Comparison of ENCODE assay signal across 9 cellular contexts in genomic region chr10:101287922-101288638, GRCh38. TPM values are rescaled to one million over a fixed set of nuclear protein-coding genes. Genes with fewer than 3 reads are reported as not detected.
A peak's percentile ranks its signal among the peaks of the same experiment; 100 is the strongest.
DNase-seq lines count a peak whose midpoint lies in the region; TF ChIP-seq lines count a peak whose summit lies in the region.
"Had no signal": no experiment of that assay in that cellular context is flagged by ENCODE, and none has a peak within 500 bp of the region (broad histone marks: within the 10 kb centered on the region; RNA-seq: fewer than 3 reads in every experiment).

No MANE protein-coding gene starts in this region.

- H3K27me3 Mint-ChIP-seq in glutamatergic neuron (ENCODE audit: unreplicated experiment): peaks cover 20% of the 10 kb centered on the region

- POLR2A ChIA-PET in A673 (lab: Charles Lee; ENCODE audit: low non-redundant PET): no interaction called here

- no peaks in the 10 kb centered on the region for H3K36me3 ChIP-seq in A673 (ENCODE audit: insufficient read depth, low read length, poor library complexity, severe bottlenecking)

- peaks cover 44% of the 10 kb centered on the region for H3K27me3 ChIP-seq in A673 (replicated peaks; ENCODE audit: insufficient read depth, low read depth, low read length, poor library complexity)

- CTCF ChIA-PET in A673 (lab: Charles Lee): interaction anchor here (0.6 to 1.8 kb wide), 3 partner anchors 10 to 179 kb away, joined by 3 to 10 read pairs (median 6); no protein-coding TSS in a partner anchor

- intact Hi-C loops in A673 (cut with micrococcal nuclease; ENCODE audit: unreplicated experiment): no loop called here

- no TSS peak for BruUV-seq in A673 (replicated peaks; lab: Mats Ljungman, UMichigan)

- peaks cover 7% of the 10 kb centered on the region for H3K9me3 Mint-ChIP-seq in glutamatergic neuron (ENCODE audit: unreplicated experiment)

- TF ChIP-seq CTCF in A673 (conservative IDR thresholded peaks at IDR 0.05; ENCODE audit: low read depth, low read length) (0 out of 2 replicates have a peak, but pooled peaks have one; percentile 31), glutamatergic neuron (IDR thresholded peaks at IDR 0.05; ENCODE audit: partially characterized antibody, unreplicated experiment) (peak; percentile 24)

- peaks cover 23% of the 10 kb centered on the region for H3K4me1 Mint-ChIP-seq in glutamatergic neuron (ENCODE audit: low read depth, unreplicated experiment)

- H3K4me1 ChIP-seq in A673 (ENCODE audit: insufficient read depth, low read length, poor library complexity, severe bottlenecking): peaks cover 14% of the 10 kb centered on the region

- H3K4me3 ChIP-seq in A673 (ENCODE audit: low read depth, low read length, poor library complexity, severe bottlenecking): no peak overlapping the region

- no peak overlapping the region for H3K4me3 Mint-ChIP-seq in glutamatergic neuron (ENCODE audit: unreplicated experiment)
- H3K4me3 Mint-ChIP-seq: activated naive CD8-positive, alpha-beta T cell had no signal

- no peak overlapping the region for H3K27ac ChIP-seq in A673 (ENCODE audit: low read depth, low read length, poor library complexity, severe bottlenecking)

- H3K36me3 Mint-ChIP-seq in glutamatergic neuron (ENCODE audit: unreplicated experiment): peaks cover 5% of the 10 kb centered on the region
- H3K36me3 Mint-ChIP-seq: activated naive CD8-positive, alpha-beta T cell had no signal

- DNase-seq in A673 (ENCODE audit: low spot score) (no peak), HCEC 1CT (peak; percentile 13), RPMI7951 (ENCODE audit: low read depth) (peak; percentile 27), glutamatergic neuron (peak; percentile 70), NCI-H524 treated with DMSO at 0.1 percent for 48 hours (lab: John Stamatoyannopoulos, UW) (no peak), NCI-H524 (lab: John Stamatoyannopoulos, UW) (no peak), foreskin melanocyte (no peak)
- DNase-seq in stimulated activated CD8-positive, alpha-beta memory T cell treated with anti-CD3 and anti-CD28 coated beads, Interleukin-4, amount 100 ng/mL, for 48 hours: no peak

- H3K27ac Mint-ChIP-seq in glutamatergic neuron (ENCODE audit: unreplicated experiment): no peak overlapping the region
- H3K27ac Mint-ChIP-seq: activated naive CD8-positive, alpha-beta T cell had no signal

- no peaks in the 10 kb centered on the region for H3K9me3 ChIP-seq in A673 (ENCODE audit: low read depth, low read length, poor library complexity, severe bottlenecking)

RNA-seq across cellular contexts. Expression of gene LBX1, which starts 58.8 kb away (rescaled TPM):
- total RNA-seq in A673 (2021): not detected in 2 replicates
- not detected in 2 replicates for total RNA-seq in RPMI7951 (2014; rRNA removed; shearing (Covaris generic))
- total RNA-seq in glutamatergic neuron (ENCODE audit: unreplicated experiment): not detected

Comparison
In these comparisons a context has a peak if more than half of its experiments do, and no peak if none do; other contexts are left out.
1. DNase-seq: peak in HCEC 1CT (single experiment), RPMI7951 (single experiment) and glutamatergic neuron (single experiment); none in A673 (single experiment), NCI-H524 treated with DMSO at 0.1 percent for 48 hours (single experiment), NCI-H524 (0 of 2), foreskin melanocyte (single experiment) and stimulated activated CD8-positive, alpha-beta memory T cell treated with anti-CD3 and anti-CD28 coated beads, Interleukin-4, amount 100 ng/mL, for 48 hours (single experiment).